1 cellular context compared by ENCODE assay signal in the genomic region with DNA sequence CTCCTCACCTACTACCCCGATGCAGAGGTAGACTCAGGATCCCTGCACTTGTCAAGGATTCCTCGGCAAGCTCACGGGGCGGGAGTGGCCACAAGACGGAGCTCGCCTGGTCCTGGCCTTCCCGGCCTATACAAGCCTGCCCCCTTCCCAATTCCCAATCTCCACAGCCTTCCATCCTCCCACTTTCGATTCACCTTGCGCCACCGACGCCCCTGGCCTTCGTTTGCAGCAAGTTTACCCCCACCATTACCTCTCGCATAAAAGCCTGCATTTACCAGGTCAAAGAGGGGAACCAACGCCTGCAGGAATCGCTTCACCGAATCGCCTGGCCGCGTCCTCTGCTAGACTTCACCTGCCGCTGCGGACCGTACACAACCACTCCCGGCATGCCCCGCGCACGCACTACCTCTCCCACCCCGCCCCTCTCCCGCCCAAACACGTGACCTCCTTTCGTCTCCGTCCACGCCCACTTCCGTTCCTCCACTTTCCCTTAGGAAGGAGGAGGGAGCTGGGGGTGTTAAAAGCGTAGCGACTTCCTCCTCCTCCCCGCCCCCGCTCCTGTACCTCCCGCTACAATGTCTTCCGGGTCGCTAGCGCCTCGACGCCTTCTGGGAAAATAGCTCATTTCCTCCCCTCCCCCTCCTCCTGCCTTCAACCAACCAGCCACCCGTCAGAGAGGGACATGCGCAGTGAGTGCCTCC.
TF ChIP-seq lines count a peak whose summit lies in the region.

A gene (minus strand): TSS at position 380 of the 701 bp plus-strand sequence. CDS start 44,779 bp downstream, outside the sequence.

TF ChIP-seq in GM12878, 131 proteins besides CTCF, POLR2A, EP300 and RAD21 (continued from another document and continues in another):
- TF ChIP-seq, protein P1, sequence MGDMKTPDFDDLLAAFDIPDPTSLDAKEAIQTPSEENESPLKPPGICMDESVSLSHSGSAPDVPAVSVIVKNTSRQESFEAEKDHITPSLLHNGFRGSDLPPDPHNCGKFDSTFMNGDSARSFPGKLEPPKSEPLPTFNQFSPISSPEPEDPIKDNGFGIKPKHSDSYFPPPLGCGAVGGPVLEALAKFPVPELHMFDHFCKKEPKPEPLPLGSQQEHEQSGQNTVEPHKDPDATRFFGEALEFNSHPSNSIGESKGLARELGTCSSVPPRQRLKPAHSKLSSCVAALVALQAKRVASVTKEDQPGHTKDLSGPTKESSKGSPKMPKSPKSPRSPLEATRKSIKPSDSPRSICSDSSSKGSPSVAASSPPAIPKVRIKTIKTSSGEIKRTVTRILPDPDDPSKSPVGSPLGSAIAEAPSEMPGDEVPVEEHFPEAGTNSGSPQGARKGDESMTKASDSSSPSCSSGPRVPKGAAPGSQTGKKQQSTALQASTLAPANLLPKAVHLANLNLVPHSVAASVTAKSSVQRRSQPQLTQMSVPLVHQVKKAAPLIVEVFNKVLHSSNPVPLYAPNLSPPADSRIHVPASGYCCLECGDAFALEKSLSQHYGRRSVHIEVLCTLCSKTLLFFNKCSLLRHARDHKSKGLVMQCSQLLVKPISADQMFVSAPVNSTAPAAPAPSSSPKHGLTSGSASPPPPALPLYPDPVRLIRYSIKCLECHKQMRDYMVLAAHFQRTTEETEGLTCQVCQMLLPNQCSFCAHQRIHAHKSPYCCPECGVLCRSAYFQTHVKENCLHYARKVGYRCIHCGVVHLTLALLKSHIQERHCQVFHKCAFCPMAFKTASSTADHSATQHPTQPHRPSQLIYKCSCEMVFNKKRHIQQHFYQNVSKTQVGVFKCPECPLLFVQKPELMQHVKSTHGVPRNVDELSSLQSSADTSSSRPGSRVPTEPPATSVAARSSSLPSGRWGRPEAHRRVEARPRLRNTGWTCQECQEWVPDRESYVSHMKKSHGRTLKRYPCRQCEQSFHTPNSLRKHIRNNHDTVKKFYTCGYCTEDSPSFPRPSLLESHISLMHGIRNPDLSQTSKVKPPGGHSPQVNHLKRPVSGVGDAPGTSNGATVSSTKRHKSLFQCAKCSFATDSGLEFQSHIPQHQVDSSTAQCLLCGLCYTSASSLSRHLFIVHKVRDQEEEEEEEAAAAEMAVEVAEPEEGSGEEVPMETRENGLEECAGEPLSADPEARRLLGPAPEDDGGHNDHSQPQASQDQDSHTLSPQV (IDR thresholded peaks at IDR 0.05) = no peak
- TF ChIP-seq, protein P2, sequence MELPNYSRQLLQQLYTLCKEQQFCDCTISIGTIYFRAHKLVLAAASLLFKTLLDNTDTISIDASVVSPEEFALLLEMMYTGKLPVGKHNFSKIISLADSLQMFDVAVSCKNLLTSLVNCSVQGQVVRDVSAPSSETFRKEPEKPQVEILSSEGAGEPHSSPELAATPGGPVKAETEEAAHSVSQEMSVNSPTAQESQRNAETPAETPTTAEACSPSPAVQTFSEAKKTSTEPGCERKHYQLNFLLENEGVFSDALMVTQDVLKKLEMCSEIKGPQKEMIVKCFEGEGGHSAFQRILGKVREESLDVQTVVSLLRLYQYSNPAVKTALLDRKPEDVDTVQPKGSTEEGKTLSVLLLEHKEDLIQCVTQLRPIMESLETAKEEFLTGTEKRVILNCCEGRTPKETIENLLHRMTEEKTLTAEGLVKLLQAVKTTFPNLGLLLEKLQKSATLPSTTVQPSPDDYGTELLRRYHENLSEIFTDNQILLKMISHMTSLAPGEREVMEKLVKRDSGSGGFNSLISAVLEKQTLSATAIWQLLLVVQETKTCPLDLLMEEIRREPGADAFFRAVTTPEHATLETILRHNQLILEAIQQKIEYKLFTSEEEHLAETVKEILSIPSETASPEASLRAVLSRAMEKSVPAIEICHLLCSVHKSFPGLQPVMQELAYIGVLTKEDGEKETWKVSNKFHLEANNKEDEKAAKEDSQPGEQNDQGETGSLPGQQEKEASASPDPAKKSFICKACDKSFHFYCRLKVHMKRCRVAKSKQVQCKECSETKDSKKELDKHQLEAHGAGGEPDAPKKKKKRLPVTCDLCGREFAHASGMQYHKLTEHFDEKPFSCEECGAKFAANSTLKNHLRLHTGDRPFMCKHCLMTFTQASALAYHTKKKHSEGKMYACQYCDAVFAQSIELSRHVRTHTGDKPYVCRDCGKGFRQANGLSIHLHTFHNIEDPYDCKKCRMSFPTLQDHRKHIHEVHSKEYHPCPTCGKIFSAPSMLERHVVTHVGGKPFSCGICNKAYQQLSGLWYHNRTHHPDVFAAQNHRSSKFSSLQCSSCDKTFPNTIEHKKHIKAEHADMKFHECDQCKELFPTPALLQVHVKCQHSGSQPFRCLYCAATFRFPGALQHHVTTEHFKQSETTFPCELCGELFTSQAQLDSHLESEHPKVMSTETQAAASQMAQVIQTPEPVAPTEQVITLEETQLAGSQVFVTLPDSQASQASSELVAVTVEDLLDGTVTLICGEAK (IDR thresholded peaks at IDR 0.05; ENCODE audit: borderline replicate concordance) = peak; percentile 92
- TF ChIP-seq, protein P3, sequence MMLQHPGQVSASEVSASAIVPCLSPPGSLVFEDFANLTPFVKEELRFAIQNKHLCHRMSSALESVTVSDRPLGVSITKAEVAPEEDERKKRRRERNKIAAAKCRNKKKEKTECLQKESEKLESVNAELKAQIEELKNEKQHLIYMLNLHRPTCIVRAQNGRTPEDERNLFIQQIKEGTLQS (IDR thresholded peaks at IDR 0.05; ENCODE audit: borderline replicate concordance, extremely low read depth, low read depth, low read length) = peak; percentile 44; the same call in 1 of the 2 replicates
- TF ChIP-seq, protein P4, sequence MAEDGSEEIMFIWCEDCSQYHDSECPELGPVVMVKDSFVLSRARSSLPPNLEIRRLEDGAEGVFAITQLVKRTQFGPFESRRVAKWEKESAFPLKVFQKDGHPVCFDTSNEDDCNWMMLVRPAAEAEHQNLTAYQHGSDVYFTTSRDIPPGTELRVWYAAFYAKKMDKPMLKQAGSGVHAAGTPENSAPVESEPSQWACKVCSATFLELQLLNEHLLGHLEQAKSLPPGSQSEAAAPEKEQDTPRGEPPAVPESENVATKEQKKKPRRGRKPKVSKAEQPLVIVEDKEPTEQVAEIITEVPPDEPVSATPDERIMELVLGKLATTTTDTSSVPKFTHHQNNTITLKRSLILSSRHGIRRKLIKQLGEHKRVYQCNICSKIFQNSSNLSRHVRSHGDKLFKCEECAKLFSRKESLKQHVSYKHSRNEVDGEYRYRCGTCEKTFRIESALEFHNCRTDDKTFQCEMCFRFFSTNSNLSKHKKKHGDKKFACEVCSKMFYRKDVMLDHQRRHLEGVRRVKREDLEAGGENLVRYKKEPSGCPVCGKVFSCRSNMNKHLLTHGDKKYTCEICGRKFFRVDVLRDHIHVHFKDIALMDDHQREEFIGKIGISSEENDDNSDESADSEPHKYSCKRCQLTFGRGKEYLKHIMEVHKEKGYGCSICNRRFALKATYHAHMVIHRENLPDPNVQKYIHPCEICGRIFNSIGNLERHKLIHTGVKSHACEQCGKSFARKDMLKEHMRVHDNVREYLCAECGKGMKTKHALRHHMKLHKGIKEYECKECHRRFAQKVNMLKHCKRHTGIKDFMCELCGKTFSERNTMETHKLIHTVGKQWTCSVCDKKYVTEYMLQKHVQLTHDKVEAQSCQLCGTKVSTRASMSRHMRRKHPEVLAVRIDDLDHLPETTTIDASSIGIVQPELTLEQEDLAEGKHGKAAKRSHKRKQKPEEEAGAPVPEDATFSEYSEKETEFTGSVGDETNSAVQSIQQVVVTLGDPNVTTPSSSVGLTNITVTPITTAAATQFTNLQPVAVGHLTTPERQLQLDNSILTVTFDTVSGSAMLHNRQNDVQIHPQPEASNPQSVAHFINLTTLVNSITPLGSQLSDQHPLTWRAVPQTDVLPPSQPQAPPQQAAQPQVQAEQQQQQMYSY (CRISPR knock-in tag; IDR thresholded peaks at IDR 0.05) = no peak
- TF ChIP-seq SMAD5 (IDR thresholded peaks at IDR 0.05; ENCODE audit: low read depth) (no peak; the same call in 1 of the 2 replicates), GATAD2B (conservative IDR thresholded peaks at IDR 0.05; ENCODE audit: low read depth) (peak; percentile 62; the same call in 1 of the 2 replicates), ZNF217 (IDR thresholded peaks at IDR 0.05) (no peak), RBBP5 (conservative IDR thresholded peaks at IDR 0.05) (no peak), HDAC6 (IDR thresholded peaks at IDR 0.05; ENCODE audit: unreplicated experiment) (no peak), NR2C2 (IDR thresholded peaks at IDR 0.05; ENCODE audit: borderline replicate concordance, control insufficient read depth, insufficient read length, low read depth) (no peak), RAD51 (IDR thresholded peaks at IDR 0.05) (peak; percentile 97), TCF7 (IDR thresholded peaks at IDR 0.05; ENCODE audit: borderline replicate concordance) (no peak), HDGF (IDR thresholded peaks at IDR 0.05) (peak; percentile 98), PAX5 (IDR thresholded peaks at IDR 0.05; ENCODE audit: borderline replicate concordance, low read depth, low read length) (peak; percentile 38; the same call in 1 of the 2 replicates), BCL11A (IDR thresholded peaks at IDR 0.05; ENCODE audit: low read depth, low read length) (no peak), LARP7 (IDR thresholded peaks at IDR 0.05) (peak; percentile 89; the same call in 1 of the 2 replicates), PML (IDR thresholded peaks at IDR 0.05; ENCODE audit: low read length) (peak; percentile 81), SREBF2 (IDR thresholded peaks at IDR 0.05; ENCODE audit: low read length) (no peak), CREB1 (IDR thresholded peaks at IDR 0.05; ENCODE audit: low read depth) (peak; percentile 90), ZSCAN29 (IDR thresholded peaks at IDR 0.05) (no peak), NR2F1 (conservative IDR thresholded peaks at IDR 0.05) (no peak; the same call in 1 of the 2 replicates), POLR2AphosphoS5 (IDR thresholded peaks at IDR 0.05; ENCODE audit: low read length) (peak; percentile 81), CEBPB (IDR thresholded peaks at IDR 0.05; ENCODE audit: borderline replicate concordance in 1 of 2, low read depth in 2 of 2, low read length in 2 of 2) (no peak), SIN3A (IDR thresholded peaks at IDR 0.05; ENCODE audit: low read depth, low read length) (no peak), KAT2A (conservative IDR thresholded peaks at IDR 0.05; ENCODE audit: control insufficient read depth, low read depth, low read length) (no peak), ZBED1 (IDR thresholded peaks at IDR 0.05; ENCODE audit: borderline replicate concordance) (no peak), NRF1 (conservative IDR thresholded peaks at IDR 0.05; ENCODE audit: low read depth, low read length) (peak; percentile 62)
- TF ChIP-seq, protein P5, sequence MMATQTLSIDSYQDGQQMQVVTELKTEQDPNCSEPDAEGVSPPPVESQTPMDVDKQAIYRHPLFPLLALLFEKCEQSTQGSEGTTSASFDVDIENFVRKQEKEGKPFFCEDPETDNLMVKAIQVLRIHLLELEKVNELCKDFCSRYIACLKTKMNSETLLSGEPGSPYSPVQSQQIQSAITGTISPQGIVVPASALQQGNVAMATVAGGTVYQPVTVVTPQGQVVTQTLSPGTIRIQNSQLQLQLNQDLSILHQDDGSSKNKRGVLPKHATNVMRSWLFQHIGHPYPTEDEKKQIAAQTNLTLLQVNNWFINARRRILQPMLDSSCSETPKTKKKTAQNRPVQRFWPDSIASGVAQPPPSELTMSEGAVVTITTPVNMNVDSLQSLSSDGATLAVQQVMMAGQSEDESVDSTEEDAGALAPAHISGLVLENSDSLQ (IDR thresholded peaks at IDR 0.05) = peak; percentile 49
- TF ChIP-seq, protein P6, sequence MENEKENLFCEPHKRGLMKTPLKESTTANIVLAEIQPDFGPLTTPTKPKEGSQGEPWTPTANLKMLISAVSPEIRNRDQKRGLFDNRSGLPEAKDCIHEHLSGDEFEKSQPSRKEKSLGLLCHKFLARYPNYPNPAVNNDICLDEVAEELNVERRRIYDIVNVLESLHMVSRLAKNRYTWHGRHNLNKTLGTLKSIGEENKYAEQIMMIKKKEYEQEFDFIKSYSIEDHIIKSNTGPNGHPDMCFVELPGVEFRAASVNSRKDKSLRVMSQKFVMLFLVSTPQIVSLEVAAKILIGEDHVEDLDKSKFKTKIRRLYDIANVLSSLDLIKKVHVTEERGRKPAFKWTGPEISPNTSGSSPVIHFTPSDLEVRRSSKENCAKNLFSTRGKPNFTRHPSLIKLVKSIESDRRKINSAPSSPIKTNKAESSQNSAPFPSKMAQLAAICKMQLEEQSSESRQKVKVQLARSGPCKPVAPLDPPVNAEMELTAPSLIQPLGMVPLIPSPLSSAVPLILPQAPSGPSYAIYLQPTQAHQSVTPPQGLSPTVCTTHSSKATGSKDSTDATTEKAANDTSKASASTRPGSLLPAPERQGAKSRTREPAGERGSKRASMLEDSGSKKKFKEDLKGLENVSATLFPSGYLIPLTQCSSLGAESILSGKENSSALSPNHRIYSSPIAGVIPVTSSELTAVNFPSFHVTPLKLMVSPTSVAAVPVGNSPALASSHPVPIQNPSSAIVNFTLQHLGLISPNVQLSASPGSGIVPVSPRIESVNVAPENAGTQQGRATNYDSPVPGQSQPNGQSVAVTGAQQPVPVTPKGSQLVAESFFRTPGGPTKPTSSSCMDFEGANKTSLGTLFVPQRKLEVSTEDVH (IDR thresholded peaks at IDR 0.05; ENCODE audit: low read depth, partially characterized antibody) = no peak
- TF ChIP-seq, protein P7, sequence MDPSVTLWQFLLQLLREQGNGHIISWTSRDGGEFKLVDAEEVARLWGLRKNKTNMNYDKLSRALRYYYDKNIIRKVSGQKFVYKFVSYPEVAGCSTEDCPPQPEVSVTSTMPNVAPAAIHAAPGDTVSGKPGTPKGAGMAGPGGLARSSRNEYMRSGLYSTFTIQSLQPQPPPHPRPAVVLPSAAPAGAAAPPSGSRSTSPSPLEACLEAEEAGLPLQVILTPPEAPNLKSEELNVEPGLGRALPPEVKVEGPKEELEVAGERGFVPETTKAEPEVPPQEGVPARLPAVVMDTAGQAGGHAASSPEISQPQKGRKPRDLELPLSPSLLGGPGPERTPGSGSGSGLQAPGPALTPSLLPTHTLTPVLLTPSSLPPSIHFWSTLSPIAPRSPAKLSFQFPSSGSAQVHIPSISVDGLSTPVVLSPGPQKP (IDR thresholded peaks at IDR 0.05; ENCODE audit: low read depth, low read length) = peak; percentile 89; the same call in 1 of the 2 replicates
- TF ChIP-seq, protein P8, sequence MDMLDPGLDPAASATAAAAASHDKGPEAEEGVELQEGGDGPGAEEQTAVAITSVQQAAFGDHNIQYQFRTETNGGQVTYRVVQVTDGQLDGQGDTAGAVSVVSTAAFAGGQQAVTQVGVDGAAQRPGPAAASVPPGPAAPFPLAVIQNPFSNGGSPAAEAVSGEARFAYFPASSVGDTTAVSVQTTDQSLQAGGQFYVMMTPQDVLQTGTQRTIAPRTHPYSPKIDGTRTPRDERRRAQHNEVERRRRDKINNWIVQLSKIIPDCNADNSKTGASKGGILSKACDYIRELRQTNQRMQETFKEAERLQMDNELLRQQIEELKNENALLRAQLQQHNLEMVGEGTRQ (IDR thresholded peaks at IDR 0.05; ENCODE audit: borderline replicate concordance, low read depth, low read length) = peak; percentile 60
- TF ChIP-seq, protein P9, sequence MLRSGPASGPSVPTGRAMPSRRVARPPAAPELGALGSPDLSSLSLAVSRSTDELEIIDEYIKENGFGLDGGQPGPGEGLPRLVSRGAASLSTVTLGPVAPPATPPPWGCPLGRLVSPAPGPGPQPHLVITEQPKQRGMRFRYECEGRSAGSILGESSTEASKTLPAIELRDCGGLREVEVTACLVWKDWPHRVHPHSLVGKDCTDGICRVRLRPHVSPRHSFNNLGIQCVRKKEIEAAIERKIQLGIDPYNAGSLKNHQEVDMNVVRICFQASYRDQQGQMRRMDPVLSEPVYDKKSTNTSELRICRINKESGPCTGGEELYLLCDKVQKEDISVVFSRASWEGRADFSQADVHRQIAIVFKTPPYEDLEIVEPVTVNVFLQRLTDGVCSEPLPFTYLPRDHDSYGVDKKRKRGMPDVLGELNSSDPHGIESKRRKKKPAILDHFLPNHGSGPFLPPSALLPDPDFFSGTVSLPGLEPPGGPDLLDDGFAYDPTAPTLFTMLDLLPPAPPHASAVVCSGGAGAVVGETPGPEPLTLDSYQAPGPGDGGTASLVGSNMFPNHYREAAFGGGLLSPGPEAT (IDR thresholded peaks at IDR 0.05; ENCODE audit: low read depth) = peak; percentile 48; the same call in 1 of the 2 replicates
